In the genomic region with DNA sequence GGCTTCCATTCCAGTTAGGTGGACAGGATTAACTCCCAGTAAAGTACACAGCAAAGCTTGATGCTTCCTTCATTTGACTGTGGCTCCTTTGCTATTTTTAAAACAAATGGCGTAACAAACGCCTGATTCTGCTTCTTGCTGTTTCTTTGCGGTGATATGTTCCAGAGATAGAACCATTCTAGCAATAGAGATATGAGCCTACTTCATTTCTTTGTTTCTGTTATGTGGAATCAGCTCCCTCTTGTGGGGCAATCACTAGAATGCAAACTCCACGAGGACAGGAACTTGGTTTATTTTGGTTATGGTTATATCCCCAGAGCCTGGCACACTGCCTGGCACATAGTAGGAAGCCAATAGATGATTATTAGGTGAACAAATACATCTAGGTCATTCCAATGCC, we compare ENCODE assay signal across 13 cellular contexts.
DNase-seq lines count a peak whose midpoint lies in the region; ATAC-seq, FAIRE-seq and TF ChIP-seq lines count a peak whose summit lies in the region.
"Had no signal": no experiment of that assay in that cellular context is flagged by ENCODE, and none has a peak within 500 bp of the region (broad histone marks: within the 10 kb centered on the region; RNA-seq: fewer than 3 reads in every experiment).

No MANE protein-coding gene starts in this region.

- ATAC-seq in HCT116: no peak
- no peak for ATAC-seq in Panc1

- CTCF ChIA-PET in HCT116 (lab: Charles Lee) (no interaction called here), Panc1 (lab: Charles Lee) (no interaction called here), PC-9 (lab: Charles Lee) (no interaction called here)

- H3K4me1 ChIP-seq in HCT116 (ENCODE audit: control insufficient read depth in 1 of 2, insufficient read depth in 2 of 2, low read length in 2 of 2) (no peaks in the 10 kb centered on the region), Panc1 (ENCODE audit: control insufficient read depth, insufficient read depth, low read length) (no peaks in the 10 kb centered on the region), PC-9 (replicated peaks; ENCODE audit: insufficient read depth) (no peaks in the 10 kb centered on the region), small intestine (ENCODE audit: control insufficient read depth in 2 of 2, insufficient read depth in 1 of 2, low read depth in 1 of 2, low read length in 1 of 2) (no peaks in the 10 kb centered on the region)
- H3K4me1 ChIP-seq: uterus had no signal

- in situ Hi-C loops in Panc1 (cut with HindIII; ENCODE audit: low pct_unique_long_range_greater_than_20kb, low sequenced_read_pairs): no loop called here

- H3F3A ChIP-seq in PC-9 (ENCODE audit: insufficient read depth, low read depth): no peaks in the 10 kb centered on the region

- DNase-seq in HCT116 (ENCODE audit: low read depth, low spot score): no peak
- no peak for DNase-seq in Panc1 (ENCODE audit: low read depth, low spot score)
- DNase-seq in fibroblast of the aortic adventitia (ENCODE audit: low read depth): peak; percentile 6
- no peak for DNase-seq in HuH-7 (ENCODE audit: low spot score)
- no peak for DNase-seq in PC-9
- DNase-seq in T-helper 1 cell: no peak
- no peak for DNase-seq in small intestine
- DNase-seq: activated B cell treated with CpG ODN at 0.5 μM for 24 hours; activated T-cell treated with anti-CD3 and anti-CD28 coated beads, Interleukin-2, amount 50 U/mL, for 1 hour; amygdala; NCI-H2171 treated with DMSO at 0.1 percent for 48 hours; uterus had no signal

- no peak overlapping the region for H3K4me2 ChIP-seq in HCT116 (ENCODE audit: low read length)
- H3K4me2 ChIP-seq in PC-9: no peak overlapping the region

- FAIRE-seq in small intestine (lab: Jason Lieb, UNC): no peak

- TF ChIP-seq POLR2A in HCT116 (IDR thresholded peaks at IDR 0.05; ENCODE audit: borderline replicate concordance, extremely low read depth, insufficient read depth, insufficient read length): no peak

- H3K27ac ChIP-seq in 22Rv1 (no peak overlapping the region), HCT116 (ENCODE audit: low read depth, low read length) (no peak overlapping the region), Panc1 (ENCODE audit: low read length) (no peak overlapping the region), PC-9 (no peak overlapping the region), small intestine (ENCODE audit: low read depth in 1 of 2, low read length in 1 of 2) (no peak overlapping the region)
- H3K27ac ChIP-seq: uterus had no signal

- no peaks in the 10 kb centered on the region for H4K20me1 ChIP-seq in HCT116 (ENCODE audit: insufficient read depth)
- H4K20me1 ChIP-seq in PC-9 (ENCODE audit: insufficient read depth): no peaks in the 10 kb centered on the region

- H3K9ac ChIP-seq in HCT116 (ENCODE audit: low read length): no peak overlapping the region

- no peak overlapping the region for H3K4me3 ChIP-seq in HCT116 (replicated peaks in 1 of 2; ENCODE audit: low read depth in 1 of 2, low read length in 2 of 2)
- no peak overlapping the region for H3K4me3 ChIP-seq in Panc1 (ENCODE audit: low read depth in 2 of 2, low read length in 2 of 2)
- no peak overlapping the region for H3K4me3 ChIP-seq in fibroblast of the aortic adventitia (ENCODE audit: low read depth, low read length)
- H3K4me3 ChIP-seq in PC-9: no peak overlapping the region
- H3K4me3 ChIP-seq in small intestine (ENCODE audit: low read depth in 1 of 2, low read length in 2 of 2): no peak overlapping the region
- H3K4me3 ChIP-seq: uterus had no signal

- 52 to 61% (median 60%) methylated on average over 4 of the region's 4 CpGs for WGBS in small intestine, 3 donors

- intact Hi-C loops in HCT116 (cut with micrococcal nuclease) (no loop called here), Panc1 (cut with micrococcal nuclease; ENCODE audit: unreplicated experiment) (no loop called here), PC-9 (cut with micrococcal nuclease; ENCODE audit: unreplicated experiment) (no loop called here)

- POLR2A ChIA-PET in HCT116 (lab: Charles Lee) (no interaction called here), Panc1 (lab: Charles Lee) (no interaction called here), PC-9 (lab: Charles Lee; ENCODE audit: unreplicated experiment) (no interaction called here)

- H2AFZ ChIP-seq in HCT116 (ENCODE audit: low read depth, low read length, poor library complexity, severe bottlenecking) (no peak overlapping the region), PC-9 (no peak overlapping the region)

- 0 out of 2 replicates have a peak, but pooled peaks have one; percentile 3 for TF ChIP-seq CTCF in 22Rv1 (IDR thresholded peaks at IDR 0.05)
- 0 out of 6 replicates have a peak, but pooled peaks of 1 of the 3 experiments have one; percentile 17 for TF ChIP-seq CTCF in HCT116 (IDR thresholded peaks at IDR 0.05 in 2 of 3, conservative IDR thresholded peaks at IDR 0.05 in 1 of 3; ENCODE audit: borderline replicate concordance in 1 of 3, insufficient read depth in 1 of 3, low read depth in 2 of 3, low read length in 2 of 3)
- peak; percentile 33 for TF ChIP-seq CTCF in Panc1 (IDR thresholded peaks at IDR 0.05)
- peak; percentile 9 for TF ChIP-seq CTCF in fibroblast of the aortic adventitia (IDR thresholded peaks at IDR 0.05; ENCODE audit: insufficient read depth, low read length)
- no peak for TF ChIP-seq CTCF in PC-9 (conservative IDR thresholded peaks at IDR 0.05)

- RAD21 ChIA-PET in HCT116 (lab: Charles Lee; ENCODE audit: low non-redundant PET in 1 of 2, low total read pairs in 2 of 2, uncharacterized antibody in 2 of 2, unreplicated experiment in 2 of 2): no interaction called here

- no peaks in the 10 kb centered on the region for H3K36me3 ChIP-seq in HCT116 (ENCODE audit: control insufficient read depth in 1 of 2, insufficient read depth in 2 of 2, low read length in 2 of 2)
- H3K36me3 ChIP-seq in Panc1 (ENCODE audit: control insufficient read depth, insufficient read depth, low read length): no peaks in the 10 kb centered on the region
- no peaks in the 10 kb centered on the region for H3K36me3 ChIP-seq in PC-9 (ENCODE audit: low read depth)
- H3K36me3 ChIP-seq in small intestine (ENCODE audit: control insufficient read depth in 2 of 2, insufficient read depth in 2 of 2, low read length in 2 of 2): no peaks in the 10 kb centered on the region
- H3K36me3 ChIP-seq: uterus had no signal

- H3K27me3 ChIP-seq in HCT116 (ENCODE audit: insufficient read depth, low read length) (peaks cover 35% of the 10 kb centered on the region; the same call in 1 of the 2 replicates), Panc1 (ENCODE audit: control insufficient read depth, insufficient read depth, low read length) (peaks cover 4% of the 10 kb centered on the region; the same call in 1 of the 2 replicates), PC-9 (ENCODE audit: insufficient read depth, low read depth) (peaks cover 52% of the 10 kb centered on the region), small intestine (ENCODE audit: control insufficient read depth in 2 of 2, insufficient read depth in 2 of 2, low read length in 2 of 2) (no peaks in the 10 kb centered on the region)
- H3K27me3 ChIP-seq: uterus had no signal

- H3K79me2 ChIP-seq in HCT116 (ENCODE audit: insufficient read depth, low read length): no peaks in the 10 kb centered on the region
- H3K79me2 ChIP-seq in PC-9 (ENCODE audit: low read depth): no peaks in the 10 kb centered on the region

- BruUV-seq in HCT116 (replicated peaks; lab: Mats Ljungman, UMichigan) (no TSS peak), Panc1 (replicated peaks; lab: Mats Ljungman, UMichigan) (no TSS peak), PC-9 (replicated peaks; lab: Mats Ljungman, UMichigan) (no TSS peak)

- H3K9me2 ChIP-seq in HCT116 (ENCODE audit: insufficient read depth): no peaks in the 10 kb centered on the region
- H3K9me2 ChIP-seq in PC-9 (ENCODE audit: insufficient read depth): no peaks in the 10 kb centered on the region

- H3K9me3 ChIP-seq in HCT116 (ENCODE audit: control insufficient read depth in 1 of 2, insufficient read depth in 1 of 2, low read depth in 1 of 2, low read length in 2 of 2) (no peaks in the 10 kb centered on the region), Panc1 (ENCODE audit: control insufficient read depth, insufficient read depth, low read depth, low read length) (no peaks in the 10 kb centered on the region), PC-9 (ENCODE audit: insufficient read depth, low read depth) (no peaks in the 10 kb centered on the region), small intestine (ENCODE audit: control insufficient read depth, low read depth) (no peaks in the 10 kb centered on the region)
- H3K9me3 ChIP-seq: uterus had no signal

- TF ChIP-seq RAD21 in HCT116 (IDR thresholded peaks at IDR 0.05; ENCODE audit: low read depth): peak; percentile 58

TF ChIP-seq in HCT116, 20 proteins besides CTCF, POLR2A, EP300 and RAD21 (continues in another document):
- TF ChIP-seq ELF1 (IDR thresholded peaks at IDR 0.05; ENCODE audit: borderline replicate concordance, low read depth): no peak
- TF ChIP-seq, protein P1, sequence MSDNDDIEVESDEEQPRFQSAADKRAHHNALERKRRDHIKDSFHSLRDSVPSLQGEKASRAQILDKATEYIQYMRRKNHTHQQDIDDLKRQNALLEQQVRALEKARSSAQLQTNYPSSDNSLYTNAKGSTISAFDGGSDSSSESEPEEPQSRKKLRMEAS (IDR thresholded peaks at IDR 0.05): no peak
- no peak for TF ChIP-seq EZH2phosphoT487 (IDR thresholded peaks at IDR 0.05; ENCODE audit: borderline replicate concordance)
- TF ChIP-seq JUND (IDR thresholded peaks at IDR 0.05): no peak
- no peak for TF ChIP-seq CBX3 (IDR thresholded peaks at IDR 0.05; ENCODE audit: low read depth)
- TF ChIP-seq EGR1 (IDR thresholded peaks at IDR 0.05; ENCODE audit: low read depth): no peak
- TF ChIP-seq TCF7L2 (IDR thresholded peaks at IDR 0.05; ENCODE audit: borderline replicate concordance, extremely low read depth, insufficient read depth, insufficient read length): no peak
